In the genomic region with DNA sequence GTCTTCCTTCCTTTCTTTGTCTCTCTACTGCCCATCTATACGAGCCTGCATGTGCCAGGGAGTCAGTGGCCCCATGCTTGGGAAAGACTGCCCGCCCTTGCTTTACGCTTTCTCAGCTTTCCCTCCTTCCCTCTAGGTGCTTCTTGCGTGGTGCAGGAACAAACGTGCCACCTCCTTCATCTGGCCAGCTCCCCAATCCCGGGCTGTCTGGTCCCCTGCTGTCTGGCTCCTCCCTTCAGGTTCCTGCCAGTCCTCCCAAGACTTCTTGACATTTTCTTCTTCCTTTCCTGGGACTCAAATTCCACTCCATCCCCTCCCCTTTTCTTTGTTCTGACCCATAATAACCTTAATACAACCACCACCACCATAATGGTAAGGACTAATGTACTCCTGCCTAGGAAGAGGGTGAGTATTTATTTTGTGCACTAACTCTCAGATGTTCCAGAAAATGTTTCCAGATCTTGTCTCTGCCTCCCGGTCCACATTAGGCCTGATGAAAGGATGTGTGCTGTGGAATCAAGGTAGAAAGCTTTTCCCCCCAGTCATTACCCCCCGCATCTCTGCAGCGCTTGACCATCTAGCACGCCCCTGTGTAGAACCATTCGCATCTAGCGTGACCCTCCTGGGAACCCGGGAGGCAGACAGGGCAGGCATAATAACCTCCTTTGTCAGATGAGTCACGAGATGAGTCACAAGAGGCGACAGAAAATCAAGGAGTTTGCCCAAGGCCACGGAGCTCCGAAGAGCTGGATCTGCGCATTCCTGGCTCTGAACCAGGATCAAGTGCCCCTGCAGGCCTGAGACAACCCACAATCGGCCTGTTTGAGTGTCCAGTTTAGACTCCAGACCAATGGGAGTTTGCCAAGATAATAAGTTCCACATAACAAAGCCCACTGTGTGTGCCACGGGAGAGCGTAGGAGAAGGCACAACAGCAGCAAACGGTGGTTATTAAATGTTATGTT, we compare ENCODE assay signal across 1 cellular context.
TF ChIP-seq lines count a peak whose summit lies in the region.

No MANE protein-coding gene starts in this region.

TF ChIP-seq in HCT116, 20 proteins besides CTCF, POLR2A, EP300 and RAD21 (continued from another document):
- TF ChIP-seq ZBTB33 (IDR thresholded peaks at IDR 0.05; ENCODE audit: extremely low read depth, insufficient replicate concordance, low read length) (peak; percentile 82), CEBPB (IDR thresholded peaks at IDR 0.05; ENCODE audit: low read depth) (peak; percentile 80), REST (IDR thresholded peaks at IDR 0.05; ENCODE audit: low read depth) (no peak), YY1 (IDR thresholded peaks at IDR 0.05; ENCODE audit: extremely low read depth, insufficient replicate concordance, low read depth, low read length) (no peak), EGR1 (IDR thresholded peaks at IDR 0.05; ENCODE audit: low read depth) (no peak), MAX (IDR thresholded peaks at IDR 0.05) (peak; percentile 64; the same call in 1 of the 2 replicates)
